ENCODE assay signal across 23 cellular contexts in the genomic region with DNA sequence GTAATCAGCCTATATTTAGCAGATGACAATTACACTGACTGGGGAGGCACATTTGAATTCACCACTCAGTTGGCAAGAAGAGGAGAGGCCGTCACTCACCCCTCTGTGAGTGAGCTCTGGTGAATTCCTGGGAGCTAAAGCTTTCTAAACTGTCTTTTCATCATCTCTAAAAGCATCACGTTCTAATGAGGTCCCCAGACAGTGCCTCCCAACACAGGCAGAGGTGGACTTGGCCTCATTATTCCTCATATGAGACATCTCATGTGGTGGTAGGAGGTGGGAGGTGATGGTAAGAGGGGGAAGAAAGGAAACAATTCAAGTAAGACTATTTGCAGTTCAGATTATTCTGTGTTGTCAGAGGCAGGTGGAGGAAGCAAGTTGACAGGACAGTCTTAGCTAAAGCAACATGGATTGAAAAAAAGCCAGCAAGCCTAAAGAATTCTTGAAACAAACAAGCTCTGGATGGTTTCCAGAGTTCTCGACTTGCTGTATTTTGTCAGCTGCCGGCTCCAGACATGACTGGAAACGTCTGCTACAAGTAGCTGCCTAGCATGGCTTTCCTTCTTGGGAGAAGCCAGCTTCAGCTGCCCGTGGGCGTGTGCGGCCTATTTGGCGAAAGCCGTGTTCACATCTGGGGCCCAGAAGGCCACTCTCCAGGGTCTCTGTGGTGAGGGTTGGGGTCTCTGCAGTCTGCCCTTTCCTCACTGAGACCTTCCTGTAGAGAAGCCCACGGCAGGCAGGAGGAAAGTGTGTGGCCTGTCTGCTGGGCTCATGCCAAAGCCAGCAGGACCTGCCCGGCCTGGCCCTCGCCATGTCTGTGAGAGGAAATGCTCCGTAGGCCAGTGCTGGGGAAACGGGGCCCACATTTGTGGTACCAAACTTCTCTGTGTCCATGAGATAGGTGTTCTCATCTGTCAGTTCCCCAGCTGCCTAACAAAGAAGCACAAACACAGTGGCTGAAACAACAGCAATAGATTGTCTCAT.
DNase-seq lines count a peak whose midpoint lies in the region; ATAC-seq and TF ChIP-seq lines count a peak whose summit lies in the region.
"Had no signal": no experiment of that assay in that cellular context is flagged by ENCODE, and none has a peak within 500 bp of the region (broad histone marks: within the 10 kb centered on the region; RNA-seq: fewer than 3 reads in every experiment).

No MANE protein-coding gene starts in this region.

- H3K27me3 ChIP-seq in left lung = no peaks in the 10 kb centered on the region
- H3K27me3 ChIP-seq: BLaER1, uterus had no signal

- H3K4me1 Mint-ChIP-seq in activated CD8-positive, alpha-beta T cell treated with anti-CD3 and anti-CD28 coated beads, Interleukin-2, amount 10 ng/mL, durations not matched to agents 7 days and 5 days (ENCODE audit: low read depth) = no peaks in the 10 kb centered on the region

- H3K27ac ChIP-seq in left lung = no peak overlapping the region
- H3K27ac ChIP-seq: BLaER1, HL-60 had no signal

- no peaks in the 10 kb centered on the region for H3K9me3 Mint-ChIP-seq in activated CD8-positive, alpha-beta T cell treated with anti-CD3 and anti-CD28 coated beads, Interleukin-2, amount 10 ng/mL, durations not matched to agents 7 days and 5 days (ENCODE audit: insufficient read depth)

- DNase-seq in NCI-H1105 (lab: John Stamatoyannopoulos, UW) (peak; percentile 38), SHP77 treated with DMSO at 0.1 percent for 48 hours (lab: John Stamatoyannopoulos, UW) (peak; percentile 60), left lung (no peak), sciatic nerve (ENCODE audit: low spot score) (no peak), NCI-H146 (lab: John Stamatoyannopoulos, UW) (no peak), NOMO-1 treated with DMSO at 0.1 percent for 48 hours (lab: John Stamatoyannopoulos, UW; ENCODE audit: unreplicated experiment) (no peak)
- DNase-seq in activated CD8-positive, alpha-beta T cell treated with anti-CD3 and anti-CD28 coated beads, Interleukin-2, amount 10 ng/mL, durations not matched to agents 7 days and 5 days = no peak
- DNase-seq: activated naive CD4-positive, alpha-beta T cell treated with Interleukin-2 at 50 U/mL for 16 hours; Caco-2; cerebellar nuclear complex; DND-41; glutamatergic neuron; kidney; NCI-H2171 treated with DMSO at 0.1 percent for 48 hours; NCI-H524; nucleus accumbens; stimulated activated CD4-positive, alpha-beta T cell treated with anti-CD3 and anti-CD28 coated beads, Interleukin-2, amount 100 ng/mL, for 48 hours; T1000; uterus had no signal

- no peak for TF ChIP-seq CTCF in left lung (IDR thresholded peaks at IDR 0.05)

- CTCF ChIA-PET in activated CD8-positive, alpha-beta T cell treated with anti-CD3 and anti-CD28 coated beads, Interleukin-2, amount 10 ng/mL, durations not matched to agents 7 days and 5 days (lab: Charles Lee) = no interaction called here

- no peak overlapping the region for H3K27ac Mint-ChIP-seq in activated CD8-positive, alpha-beta T cell treated with anti-CD3 and anti-CD28 coated beads, Interleukin-2, amount 10 ng/mL, durations not matched to agents 7 days and 5 days

- ATAC-seq in left lung (peak; percentile 36), sciatic nerve (peak; percentile 77), HG02840 (IDR thresholded peaks at IDR 0.05; ENCODE audit: low FRiP score, unreplicated experiment) (no peak)
- no peak for ATAC-seq in activated CD8-positive, alpha-beta T cell treated with anti-CD3 and anti-CD28 coated beads, Interleukin-2, amount 10 ng/mL, durations not matched to agents 7 days and 5 days
- ATAC-seq: Panc1 had no signal

- no peaks in the 10 kb centered on the region for H3K27me3 Mint-ChIP-seq in activated CD8-positive, alpha-beta T cell treated with anti-CD3 and anti-CD28 coated beads, Interleukin-2, amount 10 ng/mL, durations not matched to agents 7 days and 5 days (ENCODE audit: low read depth)

- no peaks in the 10 kb centered on the region for H3K36me3 ChIP-seq in left lung
- H3K36me3 ChIP-seq: BLaER1, uterus had no signal

- intact Hi-C loops in left lung (cut with DNase I) = no loop called here
- intact Hi-C loops in sciatic nerve (cut with DNase I) = no loop called here

- H3K4me3 ChIP-seq in left lung = no peak overlapping the region
- H3K4me3 ChIP-seq: BLaER1, uterus had no signal

- no peak overlapping the region for H3K4me3 Mint-ChIP-seq in activated CD8-positive, alpha-beta T cell treated with anti-CD3 and anti-CD28 coated beads, Interleukin-2, amount 10 ng/mL, durations not matched to agents 7 days and 5 days

- POLR2A ChIA-PET in activated CD8-positive, alpha-beta T cell treated with anti-CD3 and anti-CD28 coated beads, Interleukin-2, amount 10 ng/mL, durations not matched to agents 7 days and 5 days (lab: Charles Lee) = no interaction called here

- no peaks in the 10 kb centered on the region for H3K9me3 ChIP-seq in left lung
- H3K9me3 ChIP-seq: Caco-2, uterus had no signal

- no peaks in the 10 kb centered on the region for H3K4me1 ChIP-seq in left lung
- H3K4me1 ChIP-seq: BLaER1, Caco-2 had no signal

- H3K36me3 Mint-ChIP-seq in activated CD8-positive, alpha-beta T cell treated with anti-CD3 and anti-CD28 coated beads, Interleukin-2, amount 10 ng/mL, durations not matched to agents 7 days and 5 days (ENCODE audit: low read depth) = no peaks in the 10 kb centered on the region

Comparison
In these comparisons a context has a peak if more than half of its experiments do, and no peak if none do; other contexts are left out.
1. DNase-seq: peak in NCI-H1105 (single experiment) and SHP77 treated with DMSO at 0.1 percent for 48 hours (single experiment); none in left lung (0 of 2), sciatic nerve (single experiment), activated CD8-positive, alpha-beta T cell treated with anti-CD3 and anti-CD28 coated beads, Interleukin-2, amount 10 ng/mL, durations not matched to agents 7 days and 5 days (single experiment), NCI-H146 (single experiment) and NOMO-1 treated with DMSO at 0.1 percent for 48 hours (single experiment).
2. ATAC-seq: peak in left lung (single experiment) and sciatic nerve (single experiment); none in activated CD8-positive, alpha-beta T cell treated with anti-CD3 and anti-CD28 coated beads, Interleukin-2, amount 10 ng/mL, durations not matched to agents 7 days and 5 days (single experiment) and HG02840 (single experiment).